20 cellular contexts compared by ENCODE assay signal in the genomic region with DNA sequence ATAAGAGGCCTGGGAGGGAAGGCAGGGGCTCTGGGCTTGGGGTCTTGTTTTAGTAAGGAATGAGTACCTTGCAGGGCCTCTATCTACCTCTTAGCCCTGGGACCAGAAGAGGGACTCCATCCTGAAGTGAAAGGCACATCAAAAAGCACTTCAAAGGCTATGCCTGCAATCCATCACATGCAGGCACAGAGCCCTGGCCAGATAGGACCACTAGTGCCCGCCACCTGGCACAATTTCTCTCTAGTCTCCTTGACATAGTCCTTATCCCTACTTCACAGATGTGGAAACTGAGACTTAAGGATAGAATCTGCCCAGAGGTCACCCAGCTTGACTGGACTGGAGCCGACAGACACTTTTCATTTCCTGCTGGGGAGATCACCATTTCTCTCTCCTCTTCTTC. TPM values are rescaled to one million over a fixed set of nuclear protein-coding genes. Genes with fewer than 3 reads are reported as not detected.
DNase-seq lines count a peak whose midpoint lies in the region; ATAC-seq and TF ChIP-seq lines count a peak whose summit lies in the region.
"Had no signal": no experiment of that assay in that cellular context is flagged by ENCODE, and none has a peak within 500 bp of the region (broad histone marks: within the 10 kb centered on the region; RNA-seq: fewer than 3 reads in every experiment).

No MANE protein-coding gene starts in this region.

- no peak overlapping the region for H3K4me3 Mint-ChIP-seq in activated CD8-positive, alpha-beta memory T cell treated with anti-CD3 and anti-CD28 coated beads, Interleukin-2, amount 10 ng/mL, durations not matched to agents 7 days and 5 days
- H3K4me3 Mint-ChIP-seq in H9: no peak overlapping the region
- H3K4me3 Mint-ChIP-seq: activated naive CD8-positive, alpha-beta T cell treated with anti-CD3 and anti-CD28 coated beads for 36 hours; activated T-cell treated with anti-CD3 and anti-CD28 coated beads, Interleukin-2, amount 50 U/mL, for 24 hours; CD4-positive, alpha-beta memory T cell; T-helper 17 cell had no signal

- no peak for TF ChIP-seq POLR2A in sigmoid colon (IDR thresholded peaks at IDR 0.05)

- H3K4me1 Mint-ChIP-seq in activated CD8-positive, alpha-beta memory T cell treated with anti-CD3 and anti-CD28 coated beads, Interleukin-2, amount 10 ng/mL, durations not matched to agents 7 days and 5 days: peaks cover 9% of the 10 kb centered on the region
- H3K4me1 Mint-ChIP-seq in H9: peaks cover 21% of the 10 kb centered on the region in 2 experiments
- H3K4me1 Mint-ChIP-seq: activated naive CD8-positive, alpha-beta T cell treated with anti-CD3 and anti-CD28 coated beads for 36 hours had no signal

- no peak overlapping the region for H3K18ac ChIP-seq in H9 (ENCODE audit: insufficient read length, low read depth, low read length)

- no peak overlapping the region for H3K4ac ChIP-seq in H9 (ENCODE audit: low read depth, low read length)

- no peak overlapping the region for H2BK5ac ChIP-seq in H9 (ENCODE audit: insufficient read length, low read length)

- intact Hi-C loops in right cardiac atrium (cut with DNase I) (loop anchor here in 1 of 4 donors (10.0 kb wide), 1 partner anchor 52 kb away; no protein-coding TSS in a partner anchor), sigmoid colon (cut with DNase I) (loop anchor here (5.0 kb wide), 1 partner anchor 46 kb away; no protein-coding TSS in a partner anchor)

- no peak overlapping the region for H4K5ac ChIP-seq in H9 (ENCODE audit: insufficient read length, low read depth, low read length)

- H3K23me2 ChIP-seq in H9 (ENCODE audit: insufficient read length, low read depth, low read length, poor library complexity, severe bottlenecking): no peaks in the 10 kb centered on the region

- no peaks in the 10 kb centered on the region for H3K79me2 ChIP-seq in H9 (ENCODE audit: insufficient read depth, low read length)

- H3K9ac ChIP-seq in H9 (ENCODE audit: extremely low read depth, insufficient read length, low read length): no peak overlapping the region

- no peak overlapping the region for H2BK15ac ChIP-seq in H9 (ENCODE audit: low read depth, low read length)

- H3K9me3 ChIP-seq in right cardiac atrium (ENCODE audit: control insufficient read depth, low read length): no peaks in the 10 kb centered on the region
- no peaks in the 10 kb centered on the region for H3K9me3 ChIP-seq in sigmoid colon
- no peaks in the 10 kb centered on the region for H3K9me3 ChIP-seq in H9 (ENCODE audit: control insufficient read depth, low read depth, low read length)
- H3K9me3 ChIP-seq: MG63, ovary had no signal

- TF ChIP-seq EP300 in sigmoid colon (IDR thresholded peaks at IDR 0.05): no peak

- no peak overlapping the region for H2BK120ac ChIP-seq in H9 (ENCODE audit: low read depth, low read length, poor library complexity, severe bottlenecking)

- no peak overlapping the region for H4K8ac ChIP-seq in H9 (replicated peaks; ENCODE audit: insufficient read length, low read depth, low read length)

- no peaks in the 10 kb centered on the region for H3K27me3 ChIP-seq in right cardiac atrium (ENCODE audit: control insufficient read depth, insufficient read depth)
- H3K27me3 ChIP-seq in sigmoid colon: no peaks in the 10 kb centered on the region
- H3K27me3 ChIP-seq in H9 (ENCODE audit: insufficient read depth, low read length): no peaks in the 10 kb centered on the region
- H3K27me3 ChIP-seq: MG63, ovary had no signal

- H3K4me3 ChIP-seq in right cardiac atrium (ENCODE audit: low read length) (no peak overlapping the region), sigmoid colon (no peak overlapping the region), urinary bladder (ENCODE audit: low read depth, low read length) (no peak overlapping the region)
- H3K4me3 ChIP-seq: MG63, ovary had no signal

- no peak overlapping the region for H2AFZ ChIP-seq in H9 (ENCODE audit: low read length)

- CTCF ChIA-PET in activated CD8-positive, alpha-beta memory T cell treated with anti-CD3 and anti-CD28 coated beads, Interleukin-2, amount 10 ng/mL, durations not matched to agents 7 days and 5 days (lab: Charles Lee): interaction anchor here (1.0 to 2.3 kb wide), 3 partner anchors 42 to 114 kb away, joined by 3 to 5 read pairs (median 3); no protein-coding TSS in a partner anchor

- peaks cover 57% of the 10 kb centered on the region for H3K4me1 ChIP-seq in right cardiac atrium (ENCODE audit: control insufficient read depth, insufficient read depth, low read length)
- H3K4me1 ChIP-seq in sigmoid colon: peaks cover 0 to 73% (median 63%) of the 10 kb centered on the region in 4 donors
- no peaks in the 10 kb centered on the region for H3K4me1 ChIP-seq in urinary bladder (ENCODE audit: insufficient read depth)
- no peaks in the 10 kb centered on the region for H3K4me1 ChIP-seq in H9 (ENCODE audit: insufficient read depth, low read length)

- no peak overlapping the region for H4K91ac ChIP-seq in H9 (ENCODE audit: insufficient read length, low read depth, low read length)

- no peak overlapping the region for H3K56ac ChIP-seq in H9 (ENCODE audit: insufficient read length, low read depth, low read length)

- no peaks in the 10 kb centered on the region for H3K79me1 ChIP-seq in H9 (ENCODE audit: insufficient read depth, low read depth, low read length, poor library complexity, severe bottlenecking)

- TF ChIP-seq CTCF in sigmoid colon (IDR thresholded peaks at IDR 0.05) (no peak), H9 (conservative IDR thresholded peaks at IDR 0.05) (no peak)

- no peaks in the 10 kb centered on the region for H4K20me1 ChIP-seq in H9 (ENCODE audit: control insufficient read depth, insufficient read depth, insufficient read length)

- no peak overlapping the region for H2AK5ac ChIP-seq in H9 (ENCODE audit: insufficient read length, low read length)

- H3K27me3 Mint-ChIP-seq in activated CD8-positive, alpha-beta memory T cell treated with anti-CD3 and anti-CD28 coated beads, Interleukin-2, amount 10 ng/mL, durations not matched to agents 7 days and 5 days: peaks cover 3% of the 10 kb centered on the region
- H3K27me3 Mint-ChIP-seq in H9 (ENCODE audit: low read depth): no peaks in the 10 kb centered on the region; the same call in 1 of the 2 replicates
- H3K27me3 Mint-ChIP-seq: activated naive CD8-positive, alpha-beta T cell treated with anti-CD3 and anti-CD28 coated beads for 36 hours; activated T-cell treated with anti-CD3 and anti-CD28 coated beads, Interleukin-2, amount 50 U/mL, for 24 hours had no signal

- H3K36me3 Mint-ChIP-seq in activated CD8-positive, alpha-beta memory T cell treated with anti-CD3 and anti-CD28 coated beads, Interleukin-2, amount 10 ng/mL, durations not matched to agents 7 days and 5 days: no peaks in the 10 kb centered on the region
- no peaks in the 10 kb centered on the region; a peak in 2 of 7 replicates for H3K36me3 Mint-ChIP-seq in H9 (ENCODE audit: insufficient read depth in 1 of 3, low read depth in 3 of 3)
- H3K36me3 Mint-ChIP-seq: activated naive CD8-positive, alpha-beta T cell treated with anti-CD3 and anti-CD28 coated beads for 36 hours; CD4-positive, alpha-beta memory T cell had no signal

- no peak overlapping the region for H2BK12ac ChIP-seq in H9 (ENCODE audit: insufficient read length, low read depth, low read length)

- H3K27ac ChIP-seq in right cardiac atrium (ENCODE audit: low read length) (peak overlapping the region; percentile 78), sigmoid colon (peak overlapping the region; percentile 68 to 86 (median 76)), urinary bladder (ENCODE audit: low read depth) (peak overlapping the region; percentile 46), H9 (ENCODE audit: insufficient read length, low read depth, low read length) (no peak overlapping the region)

- H3K36me3 ChIP-seq in sigmoid colon: no peaks in the 10 kb centered on the region
- H3K36me3 ChIP-seq in urinary bladder (ENCODE audit: insufficient read depth): no peaks in the 10 kb centered on the region
- H3K36me3 ChIP-seq: ovary had no signal

- H3K23ac ChIP-seq in H9 (ENCODE audit: insufficient read length, low read depth, low read length): no peak overlapping the region

- no peak overlapping the region for H3K27ac Mint-ChIP-seq in activated CD8-positive, alpha-beta memory T cell treated with anti-CD3 and anti-CD28 coated beads, Interleukin-2, amount 10 ng/mL, durations not matched to agents 7 days and 5 days
- peak overlapping the region in 1 of 3 experiments; percentile 67; a peak in 1 of 7 replicates for H3K27ac Mint-ChIP-seq in H9
- H3K27ac Mint-ChIP-seq: activated naive CD8-positive, alpha-beta T cell treated with anti-CD3 and anti-CD28 coated beads for 36 hours; activated T-cell treated with anti-CD3 and anti-CD28 coated beads, Interleukin-2, amount 50 U/mL, for 24 hours; CD4-positive, alpha-beta memory T cell; T-helper 17 cell had no signal

- no peak overlapping the region for H3K14ac ChIP-seq in H9 (ENCODE audit: insufficient read depth, low read length)

- peak; percentile 16 for DNase-seq in activated CD8-positive, alpha-beta memory T cell treated with anti-CD3 and anti-CD28 coated beads, Interleukin-2, amount 10 ng/mL, durations not matched to agents 7 days and 5 days
- no peak for DNase-seq in activated CD8-positive, alpha-beta memory T cell treated with anti-CD3 and anti-CD28 coated beads, Interleukin-2, amount 50 U/mL, for 4 hours
- peak in 1 of 3 donors; percentile 39 for DNase-seq in right cardiac atrium
- DNase-seq in sigmoid colon: no peak
- DNase-seq in KG1 (lab: John Stamatoyannopoulos, UW): no peak
- DNase-seq in H9: no peak
- DNase-seq: activated CD4-positive, CD25-positive, alpha-beta regulatory T cell treated with anti-CD3 and anti-CD28 coated beads, Interleukin-2, amount 50 U/mL, for 72 hours; activated naive CD8-positive, alpha-beta T cell treated with anti-CD3 and anti-CD28 coated beads for 36 hours; activated T-cell treated with anti-CD3 and anti-CD28 coated beads, Interleukin-2, amount 50 U/mL, for 24 hours; CD4-positive, alpha-beta memory T cell; cortex of kidney; mesendoderm; NCI-H187; NCI-H524 treated with DMSO at 0.1 percent for 48 hours; T-helper 17 cell had no signal

- no peaks in the 10 kb centered on the region for H3K9me3 Mint-ChIP-seq in activated CD8-positive, alpha-beta memory T cell treated with anti-CD3 and anti-CD28 coated beads, Interleukin-2, amount 10 ng/mL, durations not matched to agents 7 days and 5 days (ENCODE audit: low read depth)
- H3K9me3 Mint-ChIP-seq in H9: no peaks in the 10 kb centered on the region
- H3K9me3 Mint-ChIP-seq: activated naive CD8-positive, alpha-beta T cell treated with anti-CD3 and anti-CD28 coated beads for 36 hours; activated T-cell treated with anti-CD3 and anti-CD28 coated beads, Interleukin-2, amount 50 U/mL, for 24 hours; CD4-positive, alpha-beta memory T cell had no signal

- no peak overlapping the region for H3T11ph ChIP-seq in H9 (ENCODE audit: low read length)

- no peak overlapping the region for H3K4me2 ChIP-seq in H9 (ENCODE audit: insufficient read depth, insufficient read length, low read length)

- 36% methylated on average over 2 of the region's 2 CpGs for WGBS in right cardiac atrium
- WGBS in sigmoid colon, 2 donors: 49 to 90% methylated on average over 2 of the region's 2 CpGs
- WGBS in urinary bladder: 80% methylated on average over 2 of the region's 2 CpGs
- no CpG with 5 or more reads among the region's 2 CpGs for WGBS in H9 (ENCODE audit: extremely low coverage, insufficient read length, low lambda C conversion rate)

- no peak overlapping the region for H2BK20ac ChIP-seq in H9 (ENCODE audit: low read depth, low read length, poor library complexity, severe bottlenecking)

- no peak for ATAC-seq in activated CD8-positive, alpha-beta memory T cell treated with anti-CD3 and anti-CD28 coated beads, Interleukin-2, amount 10 ng/mL, durations not matched to agents 7 days and 5 days
- ATAC-seq in right cardiac atrium: no peak
- ATAC-seq in GM21825 (IDR thresholded peaks at IDR 0.05; ENCODE audit: unreplicated experiment): no peak
- ATAC-seq: T-helper 17 cell had no signal

RNA-seq across cellular contexts. Expression of gene DKK3, which starts 35.5 kb away (rescaled TPM):
- total RNA-seq in activated CD8-positive, alpha-beta memory T cell treated with anti-CD3 and anti-CD28 coated beads, Interleukin-2, amount 10 ng/mL, durations not matched to agents 7 days and 5 days: not detected
- total RNA-seq in right cardiac atrium: 1,000 to 10,000 TPM; 2,567 to 3,299 (median 2,969) TPM
- polyA plus RNA-seq in right cardiac atrium: 2,307 TPM
- 100 to 1,000 TPM in 2 of 4 donors, 10 to 100 TPM in 2; 83.6 to 181 (median 95.0) TPM for total RNA-seq in sigmoid colon
- 10 to 100 TPM in 1 of 3 donors, 1 to 10 TPM in 2; 6.0 to 15.2 (median 9.0) TPM for polyA plus RNA-seq in sigmoid colon
- 173 TPM for total RNA-seq in urinary bladder
- polyA plus RNA-seq in urinary bladder: 100 TPM
- total RNA-seq in H9 (2021): 16.2 and 17.1 TPM in 2 replicates
- total RNA-seq: HT-29 had no signal

Comparison
In these comparisons a context has a peak if more than half of its experiments do, and no peak if none do; other contexts are left out.
1. RNA of gene DKK3, which starts 35.5 kb away (total RNA-seq): 2,567 to 3,299 TPM in right cardiac atrium, 173 TPM in urinary bladder (single experiment), 83.6 to 181 TPM in sigmoid colon and 16.2 to 17.1 TPM in H9; not detected in activated CD8-positive, alpha-beta memory T cell treated with anti-CD3 and anti-CD28 coated beads, Interleukin-2, amount 10 ng/mL, durations not matched to agents 7 days and 5 days; every median in the first group is over 10 times any median in the second.